Comparison of ENCODE assay signal across 1 cellular context in the genomic region with DNA sequence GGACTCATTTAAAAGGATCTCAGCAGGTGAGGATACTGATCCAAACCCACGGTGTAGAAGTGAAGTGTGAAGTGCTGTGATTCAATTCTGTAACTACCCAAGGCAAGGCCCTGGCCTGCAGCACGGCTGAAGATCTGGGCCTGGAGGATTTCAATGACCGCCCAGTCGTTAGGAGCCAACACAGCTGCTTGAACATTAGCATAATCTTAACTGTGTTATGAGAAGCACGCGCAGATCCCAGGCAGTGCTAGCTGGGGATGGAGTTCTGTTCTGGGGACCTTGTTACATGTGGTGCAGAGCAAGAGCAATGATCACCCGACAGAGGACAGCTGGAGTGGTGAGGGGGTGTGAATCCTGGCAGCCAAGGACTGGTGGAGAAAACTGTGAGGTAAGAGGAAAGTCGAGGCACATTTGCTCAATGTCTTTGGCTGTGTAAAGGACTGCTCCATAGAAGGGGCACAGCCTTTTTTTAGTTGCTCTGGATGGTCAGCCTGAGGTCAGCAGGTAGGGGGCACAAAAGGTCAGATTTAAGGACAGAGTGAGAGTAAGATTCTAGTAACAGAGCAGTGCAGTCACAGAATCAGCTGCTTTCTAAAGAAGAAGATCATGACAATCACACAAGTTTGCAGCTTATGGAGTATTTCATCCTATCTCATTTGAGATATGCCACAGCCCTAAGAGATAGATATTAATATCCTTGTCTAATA.
TF ChIP-seq lines count a peak whose summit lies in the region.

No MANE protein-coding gene starts in this region.

TF ChIP-seq in IMR-90, 13 proteins besides CTCF, POLR2A, EP300 and RAD21:
- TF ChIP-seq, protein P1, sequence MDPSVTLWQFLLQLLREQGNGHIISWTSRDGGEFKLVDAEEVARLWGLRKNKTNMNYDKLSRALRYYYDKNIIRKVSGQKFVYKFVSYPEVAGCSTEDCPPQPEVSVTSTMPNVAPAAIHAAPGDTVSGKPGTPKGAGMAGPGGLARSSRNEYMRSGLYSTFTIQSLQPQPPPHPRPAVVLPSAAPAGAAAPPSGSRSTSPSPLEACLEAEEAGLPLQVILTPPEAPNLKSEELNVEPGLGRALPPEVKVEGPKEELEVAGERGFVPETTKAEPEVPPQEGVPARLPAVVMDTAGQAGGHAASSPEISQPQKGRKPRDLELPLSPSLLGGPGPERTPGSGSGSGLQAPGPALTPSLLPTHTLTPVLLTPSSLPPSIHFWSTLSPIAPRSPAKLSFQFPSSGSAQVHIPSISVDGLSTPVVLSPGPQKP (IDR thresholded peaks at IDR 0.05; ENCODE audit: borderline replicate concordance, low read depth, low read length): no peak
- TF ChIP-seq SMC3 (IDR thresholded peaks at IDR 0.05; ENCODE audit: low read depth, low read length): no peak
